In genomic region chr15:40471778-40472130, GRCh38 we compare ENCODE assay signal across 8 cellular contexts. TPM values are rescaled to one million over a fixed set of nuclear protein-coding genes. Genes with fewer than 3 reads are reported as not detected.
A peak's percentile ranks its signal among the peaks of the same experiment; 100 is the strongest.
DNase-seq lines count a peak whose midpoint lies in the region; FAIRE-seq and TF ChIP-seq lines count a peak whose summit lies in the region.

No MANE protein-coding gene starts in this region.

- H2BK120ac ChIP-seq in H1 (replicated peaks; ENCODE audit: low read depth, low read length), result no peak overlapping the region

- no peak for TF ChIP-seq EP300 in H1 (IDR thresholded peaks at IDR 0.05; ENCODE audit: borderline replicate concordance in 1 of 2, low read depth in 2 of 2, low read length in 2 of 2)

- peak overlapping the region; percentile 87 to 91 for H3K4me2 ChIP-seq in H1 (ENCODE audit: insufficient read depth in 1 of 2, low read depth in 2 of 2, low read length in 2 of 2)

- DNase-seq in EH (ENCODE audit: low read depth) (peak; percentile 40), HFFc6 (peak; percentile 16), SJSA1 (ENCODE audit: low read depth in 1 of 2, low spot score in 2 of 2) (no peak), H1 (ENCODE audit: low read depth in 1 of 2, low spot score in 2 of 2) (peak in 1 of 2 experiments; percentile 29), GOT3 (lab: John Stamatoyannopoulos, UW) (no peak), occipital lobe (lab: John Stamatoyannopoulos, UW) (no peak)
- DNase-seq in NK-92 treated with Interleukin-12 subunit alpha and Interleukin-12 subunit beta, amount 100 ng/mL, for 24 hours (lab: John Stamatoyannopoulos, UW), result no peak

- peak overlapping the region; percentile 91 for H3K4ac ChIP-seq in H1 (replicated peaks; ENCODE audit: insufficient read length, low read depth, low read length)

- H3K4me1 ChIP-seq in SJSA1 (replicated peaks) (peaks cover 33% of the 10 kb centered on the region), H1 (replicated peaks in 1 of 4; ENCODE audit: control insufficient read depth in 3 of 4, insufficient read depth in 4 of 4, low read length in 3 of 4) (peaks cover 0 to 17% (median 10%) of the 10 kb centered on the region in 4 experiments; a peak in 6 of 7 replicates), mucosa of rectum (ENCODE audit: control insufficient read depth in 2 of 2, insufficient read depth in 2 of 2, low read length in 2 of 2) (peaks cover 16 to 19% of the 10 kb centered on the region in 2 donors)

- no peaks in the 10 kb centered on the region for H3K9me3 ChIP-seq in SJSA1 (replicated peaks)
- no peaks in the 10 kb centered on the region for H3K9me3 ChIP-seq in H1 (ENCODE audit: insufficient read depth in 2 of 2, low read depth in 1 of 2, low read length in 1 of 2)
- no peaks in the 10 kb centered on the region for H3K9me3 ChIP-seq in mucosa of rectum (ENCODE audit: control insufficient read depth in 2 of 2, low read length in 2 of 2)

- peaks cover 5% of the 10 kb centered on the region; the same call in 1 of the 2 replicates for H3K79me1 ChIP-seq in H1 (ENCODE audit: low read depth, low read length)

- H3K9ac ChIP-seq in H1 (replicated peaks in 1 of 4; ENCODE audit: extremely low read depth in 1 of 4, low read depth in 3 of 4, low read length in 3 of 4) (peak overlapping the region in 3 of 4 experiments; percentile 27 to 65 (median 56); a peak in 6 of 7 replicates), mucosa of rectum (ENCODE audit: low read depth in 1 of 2, low read length in 2 of 2) (peak overlapping the region; percentile 83)

- H2BK20ac ChIP-seq in H1 (ENCODE audit: low read length), result no peak overlapping the region

- H3K36me3 Mint-ChIP-seq in HFFc6 (ENCODE audit: low read depth), result 0 out of 2 replicates have a peak, but pooled peaks cover under 1% of the 10 kb centered on the region

- TF ChIP-seq RAD21 in H1 (IDR thresholded peaks at IDR 0.05 in 1 of 2, conservative IDR thresholded peaks at IDR 0.05 in 1 of 2; ENCODE audit: low read depth in 2 of 2, low read length in 2 of 2), result no peak

- H3K4me3 Mint-ChIP-seq in HFFc6, result peak overlapping the region; percentile 89

- peaks cover 16% of the 10 kb centered on the region for H3K23me2 ChIP-seq in H1 (ENCODE audit: low read depth, low read length)

- peak overlapping the region; percentile 88; the same call in 1 of the 2 replicates for H2BK15ac ChIP-seq in H1 (ENCODE audit: low read length)

- H4K91ac ChIP-seq in H1 (replicated peaks; ENCODE audit: insufficient read length, low read length), result peak overlapping the region; percentile 45

- H3K27ac ChIP-seq in SJSA1, result peak overlapping the region; percentile 74; the same call in 1 of the 2 replicates
- H3K27ac ChIP-seq in H1 (ENCODE audit: low read depth, low read length), result no peak overlapping the region
- no peak overlapping the region for H3K27ac ChIP-seq in mucosa of rectum (ENCODE audit: low read depth in 2 of 2, low read length in 2 of 2)

- peak overlapping the region; percentile 73 for H3K4me3 ChIP-seq in SJSA1
- peak overlapping the region; percentile 68 to 87 (median 71) for H3K4me3 ChIP-seq in H1 (ENCODE audit: extremely low read depth in 1 of 4, insufficient read depth in 2 of 4, low read depth in 3 of 4, low read length in 4 of 4)
- peak overlapping the region; percentile 77 to 85 for H3K4me3 ChIP-seq in mucosa of rectum (ENCODE audit: low read length in 2 of 2)

- peak overlapping the region; percentile 84; the same call in 1 of the 2 replicates for H2BK12ac ChIP-seq in H1 (ENCODE audit: low read depth, low read length)

- peak overlapping the region; percentile 75; the same call in 1 of the 2 replicates for H2AK5ac ChIP-seq in H1 (ENCODE audit: low read depth, low read length)

- no peak overlapping the region; the same call in 1 of the 2 replicates for H2AFZ ChIP-seq in H1 (ENCODE audit: low read length)

- POLR2A ChIA-PET in H1 (lab: Charles Lee; ENCODE audit: partially characterized antibody), result no interaction called here

- no peaks in the 10 kb centered on the region for H3K79me2 ChIP-seq in H1 (ENCODE audit: control insufficient read depth in 1 of 2, insufficient read depth in 2 of 2, low read length in 2 of 2)

- no peaks in the 10 kb centered on the region for H3K27me3 ChIP-seq in SJSA1 (replicated peaks)
- H3K27me3 ChIP-seq in H1 (replicated peaks in 1 of 4; ENCODE audit: control insufficient read depth in 3 of 4, extremely low read depth in 1 of 4, insufficient read depth in 3 of 4, low read length in 3 of 4), result peaks cover 0 to 3% (median 0%) of the 10 kb centered on the region in 4 experiments; a peak in 1 of 7 replicates
- H3K27me3 ChIP-seq in mucosa of rectum (ENCODE audit: control insufficient read depth in 2 of 2, insufficient read depth in 2 of 2, low read length in 2 of 2), result no peaks in the 10 kb centered on the region

- no peak overlapping the region for H3K23ac ChIP-seq in H1 (ENCODE audit: insufficient read length)

- TF ChIP-seq CTCF in HFFc6 (IDR thresholded peaks at IDR 0.05) (no peak), H1 (IDR thresholded peaks at IDR 0.05; ENCODE audit: control extremely low read depth in 1 of 3, insufficient read depth in 1 of 3, low read depth in 1 of 3, low read length in 3 of 3) (no peak)

- H3K4me1 Mint-ChIP-seq in HFFc6 (ENCODE audit: low read depth), result peaks cover 20% of the 10 kb centered on the region

- H4K8ac ChIP-seq in H1 (ENCODE audit: extremely low read depth, insufficient read depth, low read length), result no peak overlapping the region

- H3K27me3 Mint-ChIP-seq in HFFc6 (ENCODE audit: insufficient read depth), result peaks cover 13% of the 10 kb centered on the region; the same call in 1 of the 2 replicates

- peaks cover 0 to 8% of the 10 kb centered on the region in 2 experiments for H4K20me1 ChIP-seq in H1 (replicated peaks in 1 of 2; ENCODE audit: control insufficient read depth in 1 of 2, insufficient read depth in 2 of 2, low read length in 2 of 2)

- H3K36me3 ChIP-seq in SJSA1 (peaks cover 21% of the 10 kb centered on the region), H1 (ENCODE audit: control insufficient read depth in 2 of 4, insufficient read depth in 4 of 4, low read length in 3 of 4) (peaks cover 0 to 4% (median 2%) of the 10 kb centered on the region in 4 experiments; a peak in 5 of 8 replicates), mucosa of rectum (ENCODE audit: control insufficient read depth in 2 of 2, insufficient read depth in 2 of 2, low read length in 2 of 2) (peaks cover 5 to 6% of the 10 kb centered on the region in 2 donors)

- CTCF ChIA-PET in H1 (lab: Charles Lee; ENCODE audit: partially characterized antibody), result interaction anchor here (1.1 kb wide), 1 partner anchor 33 kb away, joined by 3 read pairs; no protein-coding TSS in a partner anchor

- H3K27ac Mint-ChIP-seq in HFFc6, result peak overlapping the region; percentile 57

- peak overlapping the region; percentile 78; the same call in 1 of the 2 replicates for H2BK5ac ChIP-seq in H1 (ENCODE audit: low read depth, low read length)

- TF ChIP-seq POLR2A in H1 (IDR thresholded peaks at IDR 0.05; ENCODE audit: control extremely low read depth in 1 of 2, low read depth in 2 of 2, low read length in 2 of 2), result no peak

- WGBS in H1 (ENCODE audit: extremely low coverage in 1 of 2, insufficient coverage in 1 of 2, insufficient read length in 1 of 2, insufficient replicate concordance in 2 of 2, low coverage in 1 of 2, low lambda C conversion rate in 2 of 2, missing lambda C conversion rate in 1 of 2), 2 experiments, result 14% methylated on average over 18 of the region's 18 CpGs; no CpG with 5 or more reads in 1 of the 2 experiments

- H4K5ac ChIP-seq in H1 (ENCODE audit: insufficient read length, low read depth, low read length), result no peak overlapping the region

- H3K18ac ChIP-seq in H1 (ENCODE audit: extremely low read depth, low read length), result peak overlapping the region; percentile 55

- H3K56ac ChIP-seq in H1 (replicated peaks; ENCODE audit: insufficient read length, low read depth, low read length), result no peak overlapping the region

- H3K14ac ChIP-seq in H1 (ENCODE audit: insufficient read length), result no peak overlapping the region

- H3K9me3 Mint-ChIP-seq in HFFc6, result no peaks in the 10 kb centered on the region

- FAIRE-seq in H1 (lab: Jason Lieb, UNC), result no peak

TF ChIP-seq in H1, 55 proteins besides CTCF, POLR2A, EP300 and RAD21:
- no peak for TF ChIP-seq KDM5A (IDR thresholded peaks at IDR 0.05; ENCODE audit: low read length)
- peak; percentile 91 for TF ChIP-seq TEAD4 (IDR thresholded peaks at IDR 0.05; ENCODE audit: low read depth, low read length)
- peak; percentile 29 for TF ChIP-seq SAP30 (IDR thresholded peaks at IDR 0.05; ENCODE audit: insufficient read depth, insufficient replicate concordance, low read length)
- TF ChIP-seq SP1 (IDR thresholded peaks at IDR 0.05; ENCODE audit: low read depth, low read length), result no peak
- TF ChIP-seq RFX5 (IDR thresholded peaks at IDR 0.05; ENCODE audit: borderline replicate concordance, low read depth, low read length), result no peak
TF ChIP-seq in H1: peak in this region for 2.

RNA-seq across cellular contexts. Expression of gene CHST14, which starts 1.0 kb away (rescaled TPM):
- total RNA-seq in HFFc6 (2021; fragmentation: NEBNext Ultra II Directional; extraction: Animal tissue kit (Norgen Biotek cat#: 25700)), result 10 to 100 TPM; 26.3 to 32.5 (median 28.4) TPM
- 28.7 and 30.2 TPM in 2 replicates for total RNA-seq in SJSA1 (2014; rRNA removed; shearing (Covaris generic))
- total RNA-seq in H1 (2021; fragmentation: NEBNext Ultra II Directional; extraction: Animal tissue kit (Norgen Biotek cat#: 25700)), result 17.7 and 20.3 TPM in 2 replicates
- polyA plus RNA-seq in H1 (2011; rRNA removed), result 13.4 and 15.2 TPM in 2 replicates
- 10.0 TPM for polyA plus RNA-seq in H1 (2011; cell fraction: cytosol; rRNA removed)
- polyA plus RNA-seq in H1 (2011; cell fraction: nucleus; rRNA removed), result 14.9 TPM
- polyA plus RNA-seq in H1 (2012, experiment 1 of 2), result 16.1 to 20.5 TPM (median 18.5 TPM) in 4 replicates
- 21.7 TPM for polyA plus RNA-seq in H1 (2012, experiment 2 of 2)
- 19.8 TPM for polyA plus RNA-seq in H1 (2013, experiment 1 of 2)
- 20.1 TPM for polyA plus RNA-seq in H1 (2013, experiment 2 of 2)
- polyA minus RNA-seq in H1 (2011; rRNA and poly(A)+ RNA removed), result 7.0 and 8.4 TPM in 2 replicates
- polyA minus RNA-seq in H1 (2011; cell fraction: cytosol; rRNA and poly(A)+ RNA removed), result 13.4 TPM
- polyA minus RNA-seq in H1 (2011; cell fraction: nucleus; rRNA and poly(A)+ RNA removed), result 6.5 TPM
- total RNA-seq in occipital lobe, result 1.6 TPM

RNA-seq across cellular contexts. Expression of gene BAHD1, which starts 31.0 kb away (rescaled TPM):
- total RNA-seq in HFFc6 (2021; fragmentation: NEBNext Ultra II Directional; extraction: Animal tissue kit (Norgen Biotek cat#: 25700)), result 10 to 100 TPM; 12.7 to 14.4 (median 14.2) TPM
- total RNA-seq in SJSA1 (2014; rRNA removed; shearing (Covaris generic)), result 8.4 and 11.4 TPM in 2 replicates
- total RNA-seq in H1 (2021; fragmentation: NEBNext Ultra II Directional; extraction: Animal tissue kit (Norgen Biotek cat#: 25700)), result 38.9 and 40.0 TPM in 2 replicates
- 15.0 and 23.4 TPM in 2 replicates for polyA plus RNA-seq in H1 (2011; rRNA removed)
- polyA plus RNA-seq in H1 (2011; cell fraction: cytosol; rRNA removed), result 19.2 TPM
- 45.1 TPM for polyA plus RNA-seq in H1 (2011; cell fraction: nucleus; rRNA removed)
- 36.7 to 45.3 TPM (median 39.3 TPM) in 4 replicates for polyA plus RNA-seq in H1 (2012, experiment 1 of 2)
- 31.9 TPM for polyA plus RNA-seq in H1 (2012, experiment 2 of 2)
- polyA plus RNA-seq in H1 (2013, experiment 1 of 2), result 24.0 TPM
- 22.9 TPM for polyA plus RNA-seq in H1 (2013, experiment 2 of 2)
- 16.4 and 20.1 TPM in 2 replicates for polyA minus RNA-seq in H1 (2011; rRNA and poly(A)+ RNA removed)
- polyA minus RNA-seq in H1 (2011; cell fraction: cytosol; rRNA and poly(A)+ RNA removed), result 21.8 TPM
- 23.6 TPM for polyA minus RNA-seq in H1 (2011; cell fraction: nucleus; rRNA and poly(A)+ RNA removed)
- 10.6 TPM for total RNA-seq in occipital lobe

Comparison
In these comparisons a context has a peak if more than half of its experiments do, and no peak if none do; other contexts are left out.
1. DNase-seq: peak in EH (single experiment) and HFFc6 (single experiment); none in SJSA1 (0 of 2), NK-92 treated with Interleukin-12 subunit alpha and Interleukin-12 subunit beta, amount 100 ng/mL, for 24 hours (single experiment), GOT3 (single experiment) and occipital lobe (single experiment).
2. Peak in every context shown above with its lines, with median percentiles within 50 percentile points of each other: H3K4me3 ChIP-seq.